Comparison of ENCODE assay signal across 13 cellular contexts in the genomic region with DNA sequence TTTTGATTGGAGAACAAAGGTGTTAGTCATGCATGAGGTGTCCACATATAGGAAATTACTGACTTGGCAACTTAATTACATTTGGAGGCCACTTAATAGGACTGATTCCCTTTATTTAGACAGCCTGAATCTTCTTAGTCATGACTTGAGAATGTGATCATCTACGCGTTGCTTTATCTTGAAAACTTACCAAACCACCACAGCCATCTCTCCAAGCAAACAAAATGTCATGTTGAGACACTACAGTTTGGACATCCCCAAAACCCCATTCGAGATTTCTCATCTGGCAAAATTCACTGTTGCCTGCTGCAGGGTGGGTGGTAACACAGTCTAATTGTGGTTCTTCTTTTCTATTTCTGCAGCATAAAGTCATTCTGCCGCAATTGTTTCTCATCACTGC.
DNase-seq lines count a peak whose midpoint lies in the region; ATAC-seq and TF ChIP-seq lines count a peak whose summit lies in the region.
"Had no signal": no experiment of that assay in that cellular context is flagged by ENCODE, and none has a peak within 500 bp of the region (broad histone marks: within the 10 kb centered on the region; RNA-seq: fewer than 3 reads in every experiment).

No MANE protein-coding gene starts in this region.

- H3K9me3 ChIP-seq in BLaER1 treated with 17β-estradiol and CSF1 and Interleukin-3, amounts not matched to agents 10 nM and 100 nM (replicated peaks in 1 of 11), result peaks cover 0 to 9% (median 0%) of the 10 kb centered on the region in 11 experiments; a peak in 3 of 22 replicates
- H3K9me3 ChIP-seq in RWPE2 (ENCODE audit: severe bottlenecking) (no peaks in the 10 kb centered on the region), osteoblast (ENCODE audit: low read depth, low read length) (no peaks in the 10 kb centered on the region), esophagus squamous epithelium (no peaks in the 10 kb centered on the region)

- H3K27me3 ChIP-seq in BLaER1 treated with 17β-estradiol and CSF1 and Interleukin-3, amounts not matched to agents 10 nM and 100 nM, result no peaks in the 10 kb centered on the region
- H3K27me3 ChIP-seq in RWPE2 (ENCODE audit: insufficient read depth, poor library complexity, severe bottlenecking) (no peaks in the 10 kb centered on the region), osteoblast (ENCODE audit: insufficient read depth, low read length) (no peaks in the 10 kb centered on the region), esophagus squamous epithelium (no peaks in the 10 kb centered on the region)

- H2AFZ ChIP-seq in osteoblast (ENCODE audit: low read length), result no peak overlapping the region

- no peaks in the 10 kb centered on the region for H4K20me1 ChIP-seq in BLaER1 treated with 17β-estradiol and CSF1 and Interleukin-3, amounts not matched to agents 10 nM and 100 nM
- H4K20me1 ChIP-seq in osteoblast (ENCODE audit: insufficient read depth, low read length), result no peaks in the 10 kb centered on the region

- H3K4me1 ChIP-seq in BLaER1 treated with 17β-estradiol and CSF1 and Interleukin-3, amounts not matched to agents 10 nM and 100 nM, result peaks cover 0 to 40% (median 15%) of the 10 kb centered on the region in 10 experiments; a peak in 14 of 20 replicates
- peaks cover 12% of the 10 kb centered on the region for H3K4me1 ChIP-seq in RWPE2 (ENCODE audit: insufficient read depth, poor library complexity, severe bottlenecking)
- H3K4me1 ChIP-seq in osteoblast (ENCODE audit: insufficient read depth, low read length), result peaks cover 26% of the 10 kb centered on the region
- H3K4me1 ChIP-seq in esophagus squamous epithelium, result peaks cover 0 to 25% (median 14%) of the 10 kb centered on the region in 3 donors

- no peaks in the 10 kb centered on the region for H3K36me3 ChIP-seq in BLaER1 treated with 17β-estradiol and CSF1 and Interleukin-3, amounts not matched to agents 10 nM and 100 nM
- H3K36me3 ChIP-seq in RWPE2 (ENCODE audit: low read depth), result no peaks in the 10 kb centered on the region
- no peaks in the 10 kb centered on the region for H3K36me3 ChIP-seq in osteoblast (ENCODE audit: insufficient read depth, low read length)
- no peaks in the 10 kb centered on the region for H3K36me3 ChIP-seq in esophagus squamous epithelium

- peak overlapping the region in 10 of 11 experiments; percentile 1 to 66 (median 45); a peak in 16 of 22 replicates for H3K4me2 ChIP-seq in BLaER1 treated with 17β-estradiol and CSF1 and Interleukin-3, amounts not matched to agents 10 nM and 100 nM
- peak overlapping the region; percentile 72 for H3K4me2 ChIP-seq in osteoblast (ENCODE audit: insufficient read depth, low read length)

- WGBS in esophagus squamous epithelium, 2 donors, result 23 to 29% methylated on average over 4 of the region's 4 CpGs

- TF ChIP-seq CTCF in RWPE2 (IDR thresholded peaks at IDR 0.05; ENCODE audit: poor library complexity, severe bottlenecking) (no peak), fibroblast of mammary gland (conservative IDR thresholded peaks at IDR 0.05; ENCODE audit: control insufficient read depth, insufficient read depth, low read depth, low read length) (no peak), osteoblast (IDR thresholded peaks at IDR 0.05; ENCODE audit: extremely low read depth, low read depth, low read length) (no peak), esophagus squamous epithelium (IDR thresholded peaks at IDR 0.05) (no peak)

- no peak overlapping the region for H3K4me3 ChIP-seq in BLaER1 treated with 17β-estradiol and CSF1 and Interleukin-3, amounts not matched to agents 10 nM and 100 nM
- H3K4me3 ChIP-seq in RWPE2 (ENCODE audit: severe bottlenecking) (no peak overlapping the region), fibroblast of mammary gland (ENCODE audit: control insufficient read depth, low read depth, low read length) (no peak overlapping the region), osteoblast (ENCODE audit: insufficient read depth, low read length) (no peak overlapping the region), esophagus squamous epithelium (no peak overlapping the region)

- peak overlapping the region in 4 of 11 experiments; percentile 1 to 68 (median 52); a peak in 7 of 22 replicates for H3K27ac ChIP-seq in BLaER1 treated with 17β-estradiol and CSF1 and Interleukin-3, amounts not matched to agents 10 nM and 100 nM
- peak overlapping the region; percentile 13 for H3K27ac ChIP-seq in RWPE2 (ENCODE audit: poor library complexity, severe bottlenecking)
- peak overlapping the region; percentile 45 for H3K27ac ChIP-seq in osteoblast (ENCODE audit: low read depth, low read length)
- peak overlapping the region in 1 of 4 donors; percentile 64 for H3K27ac ChIP-seq in esophagus squamous epithelium

- intact Hi-C loops in esophagus squamous epithelium (cut with DNase I), result no loop called here

- no peaks in the 10 kb centered on the region for H3K79me2 ChIP-seq in osteoblast (ENCODE audit: insufficient read depth, low read length)

- no peak for DNase-seq in RWPE2 (ENCODE audit: low spot score)
- peak; percentile 97 for DNase-seq in fibroblast of mammary gland (ENCODE audit: low read depth)
- DNase-seq in osteoblast (ENCODE audit: insufficient read length, low spot score, missing footprints), result no peak
- no peak for DNase-seq in esophagus squamous epithelium (lab: John Stamatoyannopoulos, UW)
- no peak for DNase-seq in HPDE6-E6E7 (ENCODE audit: extremely low spot score)
- DNase-seq: activated T-cell treated with anti-CD3 and anti-CD28 coated beads for 4 hours; MM.1S; stimulated activated naive CD8-positive, alpha-beta T cell treated with anti-CD3 and anti-CD28 coated beads, Interleukin-15, amount 100 ng/mL, for 72 hours; SW 1271 had no signal

- ATAC-seq in RWPE2 (ENCODE audit: low read depth) (peak; percentile 91), GM21390 (IDR thresholded peaks at IDR 0.05; ENCODE audit: unreplicated experiment) (no peak), GM21526 (IDR thresholded peaks at IDR 0.05; ENCODE audit: low FRiP score, unreplicated experiment) (no peak)
- ATAC-seq: activated CD4-positive, CD25-positive, alpha-beta regulatory T cell treated with anti-CD3 and anti-CD28 coated beads, Interleukin-2, amount 50 U/mL, for 24 hours; stimulated activated naive CD8-positive, alpha-beta T cell treated with anti-CD3 and anti-CD28 coated beads, Interleukin-15, amount 100 ng/mL, for 72 hours had no signal

- no peak for TF ChIP-seq POLR2A in esophagus squamous epithelium (IDR thresholded peaks at IDR 0.05)

- H3K9ac ChIP-seq in BLaER1 treated with 17β-estradiol and CSF1 and Interleukin-3, amounts not matched to agents 10 nM and 100 nM, result peak overlapping the region in 1 of 11 experiments; percentile 22; a peak in 1 of 22 replicates
